ENCODE assay signal across 1 cellular context in the genomic region with DNA sequence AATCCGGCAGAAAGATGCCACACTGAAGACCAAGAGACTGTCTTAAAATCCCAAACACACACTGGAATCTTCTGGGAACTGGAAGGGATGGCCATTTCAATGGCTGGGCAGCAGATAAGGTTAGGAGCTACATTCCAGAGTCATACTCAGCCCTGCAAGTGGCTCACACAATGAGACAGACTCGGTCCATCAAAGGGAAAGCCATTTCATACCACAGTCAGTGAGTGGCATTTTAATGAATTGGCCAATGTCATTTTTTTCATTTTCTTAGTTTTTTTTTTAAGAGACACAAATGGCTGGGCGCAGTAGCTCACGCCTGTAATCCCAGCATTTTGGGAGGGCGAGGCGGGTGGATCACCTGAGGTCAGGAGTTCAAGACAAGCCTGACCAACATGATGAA.
TF ChIP-seq lines count a peak whose summit lies in the region.

No MANE protein-coding gene starts in this region.

TF ChIP-seq in IMR-90, 13 proteins besides CTCF, POLR2A, EP300 and RAD21 (continued from another document):
- TF ChIP-seq MAZ (IDR thresholded peaks at IDR 0.05; ENCODE audit: borderline replicate concordance, low read depth, low read length) (no peak), RCOR1 (IDR thresholded peaks at IDR 0.05; ENCODE audit: insufficient replicate concordance, low read length) (no peak), CHD1 (IDR thresholded peaks at IDR 0.05; ENCODE audit: low read depth, low read length) (no peak), MAFK (IDR thresholded peaks at IDR 0.05; ENCODE audit: low read depth, low read length) (no peak), RFX5 (IDR thresholded peaks at IDR 0.05; ENCODE audit: low read depth, low read length) (no peak), NFE2L2 (IDR thresholded peaks at IDR 0.05; ENCODE audit: low read depth, low read length) (no peak), BHLHE40 (IDR thresholded peaks at IDR 0.05; ENCODE audit: low read depth, low read length) (no peak), FOS (IDR thresholded peaks at IDR 0.05; ENCODE audit: low read depth, low read length) (no peak), CEBPB (IDR thresholded peaks at IDR 0.05; ENCODE audit: low read depth, low read length) (no peak)
- TF ChIP-seq, protein P1, sequence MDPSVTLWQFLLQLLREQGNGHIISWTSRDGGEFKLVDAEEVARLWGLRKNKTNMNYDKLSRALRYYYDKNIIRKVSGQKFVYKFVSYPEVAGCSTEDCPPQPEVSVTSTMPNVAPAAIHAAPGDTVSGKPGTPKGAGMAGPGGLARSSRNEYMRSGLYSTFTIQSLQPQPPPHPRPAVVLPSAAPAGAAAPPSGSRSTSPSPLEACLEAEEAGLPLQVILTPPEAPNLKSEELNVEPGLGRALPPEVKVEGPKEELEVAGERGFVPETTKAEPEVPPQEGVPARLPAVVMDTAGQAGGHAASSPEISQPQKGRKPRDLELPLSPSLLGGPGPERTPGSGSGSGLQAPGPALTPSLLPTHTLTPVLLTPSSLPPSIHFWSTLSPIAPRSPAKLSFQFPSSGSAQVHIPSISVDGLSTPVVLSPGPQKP (IDR thresholded peaks at IDR 0.05; ENCODE audit: borderline replicate concordance, low read depth, low read length), result no peak
